Comparison of ENCODE assay signal across 8 cellular contexts in the genomic region with DNA sequence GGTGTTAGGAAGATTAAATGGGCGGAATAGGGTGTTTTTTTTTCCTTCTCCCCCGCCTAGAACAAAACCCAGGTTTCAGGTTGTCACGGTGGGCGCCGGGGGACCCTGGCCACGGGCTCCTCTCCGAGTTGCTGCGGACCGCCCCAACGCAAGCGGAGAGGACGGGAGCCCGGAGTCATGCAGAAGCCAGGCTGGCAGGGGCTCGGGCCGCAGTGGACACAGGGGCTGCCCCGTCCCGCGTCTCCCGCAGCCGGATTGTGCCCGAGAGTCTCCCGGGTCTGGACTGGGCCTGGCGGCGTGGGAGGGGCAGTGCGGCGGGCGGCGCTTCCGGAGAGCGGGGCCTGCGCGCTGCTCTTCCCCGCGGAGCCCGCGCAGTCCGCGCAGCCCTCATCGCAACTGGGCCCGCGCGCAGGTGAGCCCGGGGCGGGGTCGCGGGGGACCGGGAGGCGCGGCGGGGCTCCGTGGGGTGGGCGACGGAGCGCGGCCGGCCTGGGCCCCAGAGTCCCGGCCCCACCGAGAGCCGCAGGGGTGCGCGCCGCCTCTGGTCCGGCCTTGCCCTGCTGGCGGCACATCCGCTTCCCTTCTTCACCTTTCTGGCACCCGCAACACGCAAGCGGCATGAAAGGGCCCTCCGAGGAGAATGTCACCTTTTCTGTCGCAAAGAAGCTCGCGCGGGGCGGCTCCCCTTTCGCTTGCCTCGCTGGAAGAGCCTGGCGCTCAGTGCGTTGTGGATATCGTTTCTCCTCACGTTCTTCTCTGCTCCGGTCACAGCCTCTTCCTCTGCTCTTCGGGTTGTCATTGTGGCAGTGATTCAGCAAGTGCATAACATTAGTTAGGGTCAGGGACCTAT.
DNase-seq lines count a peak whose midpoint lies in the region; ATAC-seq lines count a peak whose summit lies in the region.

A gene with protein sequence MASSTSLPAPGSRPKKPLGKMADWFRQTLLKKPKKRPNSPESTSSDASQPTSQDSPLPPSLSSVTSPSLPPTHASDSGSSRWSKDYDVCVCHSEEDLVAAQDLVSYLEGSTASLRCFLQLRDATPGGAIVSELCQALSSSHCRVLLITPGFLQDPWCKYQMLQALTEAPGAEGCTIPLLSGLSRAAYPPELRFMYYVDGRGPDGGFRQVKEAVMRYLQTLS (plus strand): TSS at position 352 of the 850 bp plus-strand sequence. CDS start 7,802 bp downstream, outside the sequence.

- H3K4me1 Mint-ChIP-seq in central memory CD8-positive, alpha-beta T cell = peaks cover 35% of the 10 kb centered on the region

- H3K27me3 Mint-ChIP-seq in central memory CD8-positive, alpha-beta T cell = no peaks in the 10 kb centered on the region

- ATAC-seq in HG02884 (IDR thresholded peaks at IDR 0.05; ENCODE audit: unreplicated experiment) = peak; percentile 59
- peak; percentile 61 for ATAC-seq in central memory CD8-positive, alpha-beta T cell (replicated peaks; ENCODE audit: extremely low read depth, poor library complexity, severe bottlenecking)

- no peaks in the 10 kb centered on the region for H3K9me3 Mint-ChIP-seq in central memory CD8-positive, alpha-beta T cell

- peaks cover 17% of the 10 kb centered on the region for H3K36me3 Mint-ChIP-seq in central memory CD8-positive, alpha-beta T cell (ENCODE audit: insufficient read depth)

- peak within 1 kb of the TSS; percentile 96 for H3K4me3 Mint-ChIP-seq in central memory CD8-positive, alpha-beta T cell

- peak; percentile 60 for DNase-seq in DMS 273 (lab: John Stamatoyannopoulos, UW; ENCODE audit: unreplicated experiment)
- no peak for DNase-seq in DMS 273 treated with DMSO at 0.1 percent for 48 hours (lab: John Stamatoyannopoulos, UW)
- peak; percentile 50 for DNase-seq in NCI-H2171 treated with DMSO at 0.1 percent for 48 hours (lab: John Stamatoyannopoulos, UW)
- peak; percentile 75 for DNase-seq in activated CD4-positive, CD25-positive, alpha-beta regulatory T cell treated with anti-CD3 and anti-CD28 coated beads, Interleukin-2, amount 50 U/mL, for 72 hours
- DNase-seq in central memory CD8-positive, alpha-beta T cell (ENCODE audit: low spot score in 2 of 2) = peak; percentile 52 to 56
- DNase-seq in islet precursor cell = peak; percentile 76
- peak; percentile 31 to 36 for DNase-seq in stimulated activated CD4-positive, alpha-beta T cell treated with anti-CD3 and anti-CD28 coated beads, Interleukin-12 subunit alpha, Interleukin-12 subunit beta, amount 100 ng/mL, for 24 hours (ENCODE audit: low read depth in 2 of 2)

- H3K27ac Mint-ChIP-seq in central memory CD8-positive, alpha-beta T cell (ENCODE audit: low read depth) = peak within 1 kb of the TSS; percentile 98
